Comparison of ENCODE assay signal across 7 cellular contexts in genomic region chr1:25774921-25775774, GRCh38. TPM values are rescaled to one million over a fixed set of nuclear protein-coding genes. Genes with fewer than 3 reads are reported as not detected.
DNase-seq lines count a peak whose midpoint lies in the region; FAIRE-seq lines count a peak whose summit lies in the region.

No MANE protein-coding gene starts in this region.

- FAIRE-seq in HTR-8/SVneo (lab: Jason Lieb, UNC), result no peak

- DNase-seq in NAMALWA (ENCODE audit: low spot score) (peak; percentile 76), cerebellum (ENCODE audit: low spot score) (peak; percentile 41), HTR-8/SVneo (ENCODE audit: insufficient read length, low spot score) (no peak), HPDE6-E6E7 (ENCODE audit: extremely low spot score) (no peak), DMS114 treated with DMSO at 0.1 percent for 48 hours (lab: John Stamatoyannopoulos, UW; ENCODE audit: unreplicated experiment) (no peak)
- DNase-seq in activated CD4-positive, CD25-positive, alpha-beta regulatory T cell (lab: John Stamatoyannopoulos, UW), result peak; percentile 24 to 51 (median 42)
- DNase-seq in stimulated activated CD8-positive, alpha-beta memory T cell treated with anti-CD3 and anti-CD28 coated beads, Interleukin-15, amount 100 ng/mL, for 1 hour (ENCODE audit: low read depth), result peak; percentile 66

RNA-seq across cellular contexts. Expression of gene SELENON, which starts 24.8 kb away (rescaled TPM):
- 21.6 TPM for total RNA-seq in cerebellum

RNA-seq across cellular contexts. Expression of gene MTFR1L, which starts 44.6 kb away (rescaled TPM):
- total RNA-seq in cerebellum, result 39.0 TPM

Comparison
In these comparisons a context has a peak if more than half of its experiments do, and no peak if none do; other contexts are left out.
1. DNase-seq: peak in NAMALWA (single experiment), activated CD4-positive, CD25-positive, alpha-beta regulatory T cell (4 of 4), cerebellum (single experiment) and stimulated activated CD8-positive, alpha-beta memory T cell treated with anti-CD3 and anti-CD28 coated beads, Interleukin-15, amount 100 ng/mL, for 1 hour (single experiment); none in HTR-8/SVneo (single experiment), HPDE6-E6E7 (single experiment) and DMS114 treated with DMSO at 0.1 percent for 48 hours (single experiment).